8 cellular contexts compared by ENCODE assay signal in genomic region chr18:12679183-12679786, GRCh38. TPM values are rescaled to one million over a fixed set of nuclear protein-coding genes. Genes with fewer than 3 reads are reported as not detected.
DNase-seq lines count a peak whose midpoint lies in the region; ATAC-seq and TF ChIP-seq lines count a peak whose summit lies in the region.

No MANE protein-coding gene starts in this region.

- 22 to 36% methylated on average over 8 of the region's 8 CpGs for WGBS in lower leg skin, 2 donors
- WGBS in transverse colon (ENCODE audit: low coverage in 1 of 2), 2 donors: 46 to 49% methylated on average over 7 to 8 of the region's 8 CpGs

- H3K9me3 ChIP-seq in transverse colon: no peaks in the 10 kb centered on the region

- TF ChIP-seq POLR2A in lower leg skin (IDR thresholded peaks at IDR 0.05): no peak
- TF ChIP-seq POLR2A in transverse colon (IDR thresholded peaks at IDR 0.05): peak; percentile 26

- TF ChIP-seq EP300 in transverse colon (IDR thresholded peaks at IDR 0.05; ENCODE audit: low read depth): no peak

- peaks cover 9% of the 10 kb centered on the region for H3K4me1 Mint-ChIP-seq in activated CD4-positive, alpha-beta memory T cell treated with anti-CD3 and anti-CD28 coated beads, Interleukin-2, amount 10 ng/mL, durations not matched to agents 7 days and 5 days
- peaks cover 10% of the 10 kb centered on the region for H3K4me1 Mint-ChIP-seq in activated CD4-positive, alpha-beta memory T cell treated with anti-CD3 and anti-CD28 coated beads for 36 hours (ENCODE audit: low read depth)
- H3K4me1 Mint-ChIP-seq in brain: peaks cover 5% of the 10 kb centered on the region

- POLR2A ChIA-PET in activated CD4-positive, alpha-beta memory T cell treated with anti-CD3 and anti-CD28 coated beads, Interleukin-2, amount 10 ng/mL, durations not matched to agents 7 days and 5 days (lab: Charles Lee): interaction anchor here (1.1 kb wide), 1 partner anchor 11 kb away, joined by 3 read pairs; no protein-coding TSS in a partner anchor
- POLR2A ChIA-PET in activated CD4-positive, alpha-beta memory T cell treated with anti-CD3 and anti-CD28 coated beads for 36 hours (lab: Charles Lee): no interaction called here

- no peak overlapping the region for H3K4me3 Mint-ChIP-seq in activated CD4-positive, alpha-beta memory T cell treated with anti-CD3 and anti-CD28 coated beads, Interleukin-2, amount 10 ng/mL, durations not matched to agents 7 days and 5 days
- no peak overlapping the region for H3K4me3 Mint-ChIP-seq in activated CD4-positive, alpha-beta memory T cell treated with anti-CD3 and anti-CD28 coated beads for 36 hours
- H3K4me3 Mint-ChIP-seq in brain: peak overlapping the region in 2 of 5 experiments; percentile 3 to 19

- no peaks in the 10 kb centered on the region for H3K27me3 Mint-ChIP-seq in activated CD4-positive, alpha-beta memory T cell treated with anti-CD3 and anti-CD28 coated beads, Interleukin-2, amount 10 ng/mL, durations not matched to agents 7 days and 5 days
- no peaks in the 10 kb centered on the region for H3K27me3 Mint-ChIP-seq in activated CD4-positive, alpha-beta memory T cell treated with anti-CD3 and anti-CD28 coated beads for 36 hours
- no peaks in the 10 kb centered on the region for H3K27me3 Mint-ChIP-seq in brain

- CTCF ChIA-PET in activated CD4-positive, alpha-beta memory T cell treated with anti-CD3 and anti-CD28 coated beads, Interleukin-2, amount 10 ng/mL, durations not matched to agents 7 days and 5 days (lab: Charles Lee): interaction anchor here (1.1 to 1.3 kb wide), 2 partner anchors 13 to 289 kb away, joined by 4 to 5 read pairs; no protein-coding TSS in a partner anchor
- CTCF ChIA-PET in activated CD4-positive, alpha-beta memory T cell treated with anti-CD3 and anti-CD28 coated beads for 36 hours (lab: Charles Lee): no interaction called here

- H3K27ac Mint-ChIP-seq in activated CD4-positive, alpha-beta memory T cell treated with anti-CD3 and anti-CD28 coated beads, Interleukin-2, amount 10 ng/mL, durations not matched to agents 7 days and 5 days: peak overlapping the region; percentile 51
- H3K27ac Mint-ChIP-seq in activated CD4-positive, alpha-beta memory T cell treated with anti-CD3 and anti-CD28 coated beads for 36 hours: no peak overlapping the region
- H3K27ac Mint-ChIP-seq in brain: peak overlapping the region in 3 of 5 experiments; percentile 8 to 84 (median 72)

- H3K36me3 ChIP-seq in transverse colon: peaks cover 0 to 19% (median 5%) of the 10 kb centered on the region in 4 donors

- ATAC-seq in GM21526 (IDR thresholded peaks at IDR 0.05; ENCODE audit: low FRiP score, unreplicated experiment): no peak

- H3K9me3 Mint-ChIP-seq in activated CD4-positive, alpha-beta memory T cell treated with anti-CD3 and anti-CD28 coated beads, Interleukin-2, amount 10 ng/mL, durations not matched to agents 7 days and 5 days: no peaks in the 10 kb centered on the region
- H3K9me3 Mint-ChIP-seq in activated CD4-positive, alpha-beta memory T cell treated with anti-CD3 and anti-CD28 coated beads for 36 hours: no peaks in the 10 kb centered on the region
- no peaks in the 10 kb centered on the region for H3K9me3 Mint-ChIP-seq in brain

- TF ChIP-seq CTCF in brain (conservative IDR thresholded peaks at IDR 0.05) (no peak), lower leg skin (IDR thresholded peaks at IDR 0.05) (no peak), transverse colon (IDR thresholded peaks at IDR 0.05) (no peak)

- H3K36me3 Mint-ChIP-seq in activated CD4-positive, alpha-beta memory T cell treated with anti-CD3 and anti-CD28 coated beads, Interleukin-2, amount 10 ng/mL, durations not matched to agents 7 days and 5 days (ENCODE audit: low read depth): peaks cover 27% of the 10 kb centered on the region
- H3K36me3 Mint-ChIP-seq in activated CD4-positive, alpha-beta memory T cell treated with anti-CD3 and anti-CD28 coated beads for 36 hours: peaks cover 20% of the 10 kb centered on the region
- peaks cover 34% of the 10 kb centered on the region for H3K36me3 Mint-ChIP-seq in brain

- in situ Hi-C loops in transverse colon (cut with MboI; ENCODE audit: low pct_ligation_motif_present in 1 of 4, low pct_unique_long_range_greater_than_20kb in 1 of 4, low sequenced_read_pairs in 3 of 4): no loop called here

- no peaks in the 10 kb centered on the region for H3K27me3 ChIP-seq in transverse colon

- H3K4me1 ChIP-seq in transverse colon: peaks cover 0 to 8% (median 0%) of the 10 kb centered on the region in 4 donors

- intact Hi-C loops in activated CD4-positive, alpha-beta memory T cell treated with anti-CD3 and anti-CD28 coated beads for 36 hours (cut with micrococcal nuclease): no loop called here
- intact Hi-C loops in lower leg skin (cut with DNase I; ENCODE audit: low total_unique reads) (no loop called here), transverse colon (cut with DNase I; ENCODE audit: low total_unique reads) (no loop called here)

- H3K4me3 ChIP-seq in lower leg skin (ENCODE audit: low read depth, poor library complexity, severe bottlenecking): no peak overlapping the region
- H3K4me3 ChIP-seq in transverse colon: peak overlapping the region in 1 of 4 donors; percentile 7

- DNase-seq in activated CD4-positive, alpha-beta memory T cell treated with anti-CD3 and anti-CD28 coated beads, Interleukin-2, amount 10 ng/mL, durations not matched to agents 7 days and 5 days: no peak
- DNase-seq in activated CD4-positive, alpha-beta memory T cell treated with anti-CD3 and anti-CD28 coated beads for 36 hours: no peak
- peak; percentile 55 to 89 for DNase-seq in lower leg skin (ENCODE audit: low spot score in 2 of 2)
- peak; percentile 22 for DNase-seq in transverse colon
- no peak for DNase-seq in LoVo (ENCODE audit: low spot score)
- no peak for DNase-seq in KG1 (lab: John Stamatoyannopoulos, UW)

- peak overlapping the region; percentile 40 to 72 (median 69) for H3K27ac ChIP-seq in transverse colon

RNA-seq across cellular contexts. Expression of gene SPIRE1, which starts 21.4 kb away (rescaled TPM):
- total RNA-seq in activated CD4-positive, alpha-beta memory T cell treated with anti-CD3 and anti-CD28 coated beads, Interleukin-2, amount 10 ng/mL, durations not matched to agents 7 days and 5 days: 1 to 10 TPM; 4.5 to 6.3 TPM
- total RNA-seq in activated CD4-positive, alpha-beta memory T cell treated with anti-CD3 and anti-CD28 coated beads for 36 hours: 1 to 10 TPM; 5.1 to 7.2 TPM
- polyA plus RNA-seq in brain (ENCODE audit: insufficient read depth, low read depth, low replicate concordance): 14.4 TPM
- total RNA-seq in lower leg skin (10 to 100 TPM; 22.5 to 56.5 (median 38.3) TPM), transverse colon (1 to 10 TPM; 6.0 to 7.8 (median 6.8) TPM)

RNA-seq across cellular contexts. Expression of gene CEP76, which starts 23.2 kb away (rescaled TPM):
- total RNA-seq in activated CD4-positive, alpha-beta memory T cell treated with anti-CD3 and anti-CD28 coated beads, Interleukin-2, amount 10 ng/mL, durations not matched to agents 7 days and 5 days: 10 to 100 TPM; 14.8 TPM
- 10 to 100 TPM; 14.4 to 15.0 TPM for total RNA-seq in activated CD4-positive, alpha-beta memory T cell treated with anti-CD3 and anti-CD28 coated beads for 36 hours
- 7.2 TPM for polyA plus RNA-seq in brain (ENCODE audit: insufficient read depth, low read depth, low replicate concordance)
- total RNA-seq in lower leg skin (10 to 100 TPM; 16.1 to 18.9 (median 18.0) TPM), transverse colon (10 to 100 TPM in 1 of 4 donors, 1 to 10 TPM in 3; 7.6 to 23.7 (median 9.0) TPM)

RNA-seq across cellular contexts. Expression of gene PSMG2, which starts 23.6 kb away (rescaled TPM):
- 100 to 1,000 TPM; 115 to 118 TPM for total RNA-seq in activated CD4-positive, alpha-beta memory T cell treated with anti-CD3 and anti-CD28 coated beads, Interleukin-2, amount 10 ng/mL, durations not matched to agents 7 days and 5 days
- total RNA-seq in activated CD4-positive, alpha-beta memory T cell treated with anti-CD3 and anti-CD28 coated beads for 36 hours: 100 to 1,000 TPM; 112 to 119 TPM
- polyA plus RNA-seq in brain (ENCODE audit: insufficient read depth, low read depth, low replicate concordance): 121 TPM
- total RNA-seq in lower leg skin: 10 to 100 TPM; 60.9 to 80.3 (median 72.1) TPM
- 10 to 100 TPM; 14.7 to 80.4 (median 55.0) TPM for total RNA-seq in transverse colon

Comparison
In these comparisons a context has a peak if more than half of its experiments do, and no peak if none do; other contexts are left out.
1. DNase-seq: peak in lower leg skin (2 of 2) and transverse colon (single experiment); none in activated CD4-positive, alpha-beta memory T cell treated with anti-CD3 and anti-CD28 coated beads, Interleukin-2, amount 10 ng/mL, durations not matched to agents 7 days and 5 days (single experiment), activated CD4-positive, alpha-beta memory T cell treated with anti-CD3 and anti-CD28 coated beads for 36 hours (single experiment), LoVo (single experiment) and KG1 (single experiment).